In genomic region chr2:234949762-234950434, GRCh38 we compare ENCODE assay signal across 11 cellular contexts. TPM values are rescaled to one million over a fixed set of nuclear protein-coding genes. Genes with fewer than 3 reads are reported as not detected.
A peak's percentile ranks its signal among the peaks of the same experiment; 100 is the strongest.
DNase-seq lines count a peak whose midpoint lies in the region; ATAC-seq and TF ChIP-seq lines count a peak whose summit lies in the region.
"Had no signal": no experiment of that assay in that cellular context is flagged by ENCODE, and none has a peak within 500 bp of the region (broad histone marks: within the 10 kb centered on the region; RNA-seq: fewer than 3 reads in every experiment).

No MANE protein-coding gene starts in this region.

- H3K27ac ChIP-seq in mammary epithelial cell (ENCODE audit: insufficient read depth, low read depth, low read length): peak overlapping the region; percentile 100
- peak overlapping the region; percentile 99 for H3K27ac ChIP-seq in mesenchymal stem cell (ENCODE audit: low read length, poor library complexity, severe bottlenecking)

- peaks cover 3% of the 10 kb centered on the region for H3K79me1 ChIP-seq in mesenchymal stem cell (replicated peaks; ENCODE audit: low read length, poor library complexity, severe bottlenecking)

- peak overlapping the region; percentile 84 to 99 for H3K4ac ChIP-seq in mesenchymal stem cell (ENCODE audit: low read depth in 1 of 2, low read length in 2 of 2)

- WGBS in mammary epithelial cell (ENCODE audit: low coverage, missing lambda C conversion rate): 0% methylated on average over 6 of the region's 6 CpGs
- WGBS in mesenchymal stem cell: 21% methylated on average over 3 of the region's 6 CpGs

- CTCF ChIA-PET in AG04449 (lab: Yijun Ruan, JAX): interaction anchor here (0.7 to 1.7 kb wide), 10 partner anchors 20 to 405 kb away, joined by 3 to 7 read pairs (median 4); no protein-coding TSS in a partner anchor
- CTCF ChIA-PET in mammary epithelial cell (lab: Charles Lee; ENCODE audit: low non-redundant PET): interaction anchor here (0.7 kb wide), 1 partner anchor 319 kb away, joined by 6 read pairs; no protein-coding TSS in a partner anchor

- H2BK5ac ChIP-seq in mesenchymal stem cell (ENCODE audit: low read depth, low read length, poor library complexity, severe bottlenecking): peak overlapping the region; percentile 95

- H3K4me2 ChIP-seq in mammary epithelial cell (ENCODE audit: insufficient read depth, low read depth, low read length): peak overlapping the region; percentile 98
- peak overlapping the region; percentile 62 for H3K4me2 ChIP-seq in mesenchymal stem cell (ENCODE audit: low read length, poor library complexity, severe bottlenecking)

- peak overlapping the region; percentile 80 for H4K91ac ChIP-seq in mesenchymal stem cell (ENCODE audit: low read length)

- no peaks in the 10 kb centered on the region for H3K9me3 ChIP-seq in mammary epithelial cell (replicated peaks; ENCODE audit: insufficient read depth, low read length)
- no peaks in the 10 kb centered on the region for H3K9me3 ChIP-seq in mesenchymal stem cell (ENCODE audit: control insufficient read depth, low read length)
- H3K9me3 ChIP-seq: testis had no signal

- peak; percentile 99 for DNase-seq in AG04449 (ENCODE audit: low read depth, low spot score)
- DNase-seq in HS-27A (ENCODE audit: low read depth): peak; percentile 52
- peak; percentile 99 for DNase-seq in mammary epithelial cell
- DNase-seq in mesenchymal stem cell: peak; percentile 100
- no peak for DNase-seq in NCI-H187 (lab: John Stamatoyannopoulos, UW)
- DNase-seq in SKM-1 (lab: John Stamatoyannopoulos, UW; ENCODE audit: unreplicated experiment): no peak
- no peak for DNase-seq in left lobe of liver (ENCODE audit: low spot score)
- DNase-seq: activated CD4-positive, alpha-beta T cell treated with anti-CD3 and anti-CD28 coated beads for 48 hours; effector CD8-positive, alpha-beta T cell had no signal

- dilution Hi-C loops in mammary epithelial cell (cut with HindIII; ENCODE audit: low sequenced_read_pairs): no loop called here

- H3K4me3 ChIP-seq in AG04449 (ENCODE audit: low read depth, low read length): 0 out of 2 replicates have a peak overlapping the region, but pooled peaks have one; percentile 21
- H3K4me3 ChIP-seq in mammary epithelial cell (replicated peaks in 1 of 3; ENCODE audit: insufficient read depth in 1 of 3, low read depth in 2 of 3, low read length in 3 of 3): peak overlapping the region in 2 of 3 experiments; percentile 3 to 19
- H3K4me3 ChIP-seq in mesenchymal stem cell (ENCODE audit: insufficient read depth in 1 of 2, low read depth in 1 of 2, low read length in 2 of 2): no peak overlapping the region

- H2BK120ac ChIP-seq in mesenchymal stem cell (ENCODE audit: low read depth, low read length): peak overlapping the region; percentile 99

- peaks cover 33% of the 10 kb centered on the region for H3K79me2 ChIP-seq in mammary epithelial cell (ENCODE audit: insufficient read depth, low read length)

- H3K4me1 ChIP-seq in mammary epithelial cell (ENCODE audit: insufficient read depth, low read length): peaks cover 42% of the 10 kb centered on the region
- H3K4me1 ChIP-seq in mesenchymal stem cell (ENCODE audit: control insufficient read depth, insufficient read depth, low read depth, low read length): peaks cover 18% of the 10 kb centered on the region

- in situ Hi-C loops in mammary epithelial cell (cut with MboI; ENCODE audit: low sequenced_read_pairs in 2 of 2): loop anchor here in 1 of 2 donors (5.0 to 10.0 kb wide), 2 partner anchors 75 to 398 kb away; no protein-coding TSS in a partner anchor

- no peak for TF ChIP-seq CTCF in AG04449 (IDR thresholded peaks at IDR 0.05; ENCODE audit: insufficient read depth, low read length, missing control alignments)
- TF ChIP-seq CTCF in mammary epithelial cell (conservative IDR thresholded peaks at IDR 0.05 in 1 of 2, IDR thresholded peaks at IDR 0.05 in 1 of 2; ENCODE audit: extremely low read depth in 1 of 2, insufficient read depth in 1 of 2, low read depth in 1 of 2, low read length in 2 of 2): no peak

- H3K36me3 ChIP-seq in mammary epithelial cell (ENCODE audit: insufficient read depth, low read length): no peaks in the 10 kb centered on the region
- peaks cover 0 to 3% of the 10 kb centered on the region in 2 experiments for H3K36me3 ChIP-seq in mesenchymal stem cell (ENCODE audit: control insufficient read depth in 1 of 2, insufficient read depth in 2 of 2, low read depth in 1 of 2, low read length in 2 of 2)

- peak overlapping the region; percentile 98 for H2AK5ac ChIP-seq in mesenchymal stem cell (ENCODE audit: low read length, severe bottlenecking)

- no peak overlapping the region for H3K23ac ChIP-seq in mesenchymal stem cell (ENCODE audit: low read length in 2 of 2)

- peak overlapping the region; percentile 93 to 100 for H2BK12ac ChIP-seq in mesenchymal stem cell (ENCODE audit: low read length in 2 of 2)

- intact Hi-C loops in mammary epithelial cell (cut with micrococcal nuclease): loop anchor here (1.0 to 10.0 kb wide), 7 partner anchors 31 to 695 kb away; no protein-coding TSS in a partner anchor

- no peak overlapping the region for H2BK15ac ChIP-seq in mesenchymal stem cell (ENCODE audit: low read depth, poor library complexity, severe bottlenecking)

- BruUV-seq in mammary epithelial cell (replicated peaks; lab: Mats Ljungman, UMichigan): no TSS peak

- H3K9ac ChIP-seq in mammary epithelial cell (ENCODE audit: insufficient read depth, low read length) (peak overlapping the region; percentile 97), mesenchymal stem cell (ENCODE audit: low read length) (peak overlapping the region; percentile 91)

- H3K18ac ChIP-seq in mesenchymal stem cell (ENCODE audit: low read depth in 1 of 2, low read length in 2 of 2): peak overlapping the region; percentile 94 to 99

- H3K27me3 ChIP-seq in mammary epithelial cell (ENCODE audit: insufficient read depth, low read length) (no peaks in the 10 kb centered on the region), mesenchymal stem cell (ENCODE audit: control insufficient read depth in 1 of 2, insufficient read depth in 1 of 2, low read length in 2 of 2) (no peaks in the 10 kb centered on the region)
- H3K27me3 ChIP-seq: testis had no signal

- no peak for ATAC-seq in left lobe of liver
- no peak for ATAC-seq in HG03565 (IDR thresholded peaks at IDR 0.05; ENCODE audit: unreplicated experiment)

- peak overlapping the region in 1 of 2 experiments; percentile 90 for H3K14ac ChIP-seq in mesenchymal stem cell (ENCODE audit: low read length in 2 of 2)

- H2AFZ ChIP-seq in mammary epithelial cell (ENCODE audit: low read depth, low read length) (no peak overlapping the region), mesenchymal stem cell (ENCODE audit: low read depth, low read length) (no peak overlapping the region)

- no peaks in the 10 kb centered on the region for H4K20me1 ChIP-seq in mammary epithelial cell (ENCODE audit: insufficient read depth, low read length)

- H4K8ac ChIP-seq in mesenchymal stem cell (ENCODE audit: low read length): peak overlapping the region; percentile 98

- POLR2A ChIA-PET in AG04449 (lab: Yijun Ruan, JAX): interaction anchor here (1.0 to 1.3 kb wide), 6 partner anchors 32 to 316 kb away, joined by 4 to 10 read pairs (median 4); no protein-coding TSS in a partner anchor

RNA-seq across cellular contexts. Expression of gene SH3BP4, which starts 1.9 kb away (rescaled TPM):
- total RNA-seq in mammary epithelial cell (10 to 100 TPM; 54.6 to 63.0 TPM), left lobe of liver (22.9 TPM)
- polyA plus RNA-seq in mammary epithelial cell: 36.8 TPM
- polyA minus RNA-seq in mammary epithelial cell: 66.1 TPM
- 48.8 TPM for polyA plus RNA-seq in mesenchymal stem cell (2013, experiment 1 of 2)
- 47.7 TPM for polyA plus RNA-seq in mesenchymal stem cell (2013, experiment 2 of 2)

Comparison
In these comparisons a context has a peak if more than half of its experiments do, and no peak if none do; other contexts are left out.
1. DNase-seq: peak in AG04449 (single experiment), HS-27A (single experiment), mammary epithelial cell (single experiment) and mesenchymal stem cell (single experiment); none in NCI-H187 (0 of 2), SKM-1 (single experiment) and left lobe of liver (single experiment).
2. H3K4me3 ChIP-seq: peak in AG04449 (single experiment) and mammary epithelial cell (2 of 3); none in mesenchymal stem cell (0 of 2).